In genomic region chr14:50462111-50462510, GRCh38 we compare ENCODE assay signal across 29 cellular contexts.
"Had no signal": no experiment of that assay in that cellular context is flagged by ENCODE, and none has a peak within 500 bp of the region (broad histone marks: within the 10 kb centered on the region; RNA-seq: fewer than 3 reads in every experiment).

No MANE protein-coding gene starts in this region.

- DNase-seq: natural killer cell; occipital lobe; ovary; posterior cingulate gyrus; psoas muscle; right cardiac atrium; right lobe of liver; sigmoid colon; small intestine; stimulated activated CD4-positive, alpha-beta T cell treated with anti-CD3 and anti-CD28 coated beads, Interleukin-15, amount 100 ng/mL, for 24 hours; stimulated activated CD4-positive, alpha-beta T cell treated with anti-CD3 and anti-CD28 coated beads, Interleukin-2, amount 100 ng/mL, for 24 hours; stimulated activated CD4-positive, alpha-beta T cell treated with anti-CD3 and anti-CD28 coated beads, Interleukin-2, amount 100 ng/mL, for 48 hours; stimulated activated CD4-positive, alpha-beta T cell treated with anti-CD3 and anti-CD28 coated beads, Interleukin-4, amount 100 ng/mL, for 24 hours; stimulated activated naive B cell treated with anti-CD40 and anti-IgM and Interleukin-4, amounts not matched to agents 10 μg/mL and 1 μg/mL and 100 μg/mL, for 72 hours; stimulated activated naive CD4-positive, alpha-beta T cell treated with Interleukin-2 at 50 U/mL for 16 hours; stomach; testis; tibial artery; transverse colon; upper lobe of right lung; uterus had no signal

- H3K4me1 ChIP-seq: neural progenitor cell, parathyroid adenoma, psoas muscle, right lobe of liver, sigmoid colon, suprapubic skin, testis, tibial artery, transverse colon, upper lobe of right lung, uterus had no signal

- H3K9me3 ChIP-seq: ovary, psoas muscle, right lobe of liver, sigmoid colon, stomach, suprapubic skin, testis, tibial artery, transverse colon, upper lobe of right lung, uterus had no signal

- H3K4me3 ChIP-seq: neural progenitor cell, ovary, psoas muscle, right lobe of liver, sigmoid colon, stomach, suprapubic skin, testis, tibial artery, transverse colon, upper lobe of right lung, uterus had no signal

- H3K27ac ChIP-seq: neural progenitor cell, ovary, parathyroid adenoma, psoas muscle, right lobe of liver, sigmoid colon, stomach, suprapubic skin, testis, tibial artery, transverse colon, upper lobe of right lung, uterus had no signal

- H3K9me3 Mint-ChIP-seq: natural killer cell; nephron; neural progenitor cell; stimulated activated effector memory CD8-positive, alpha-beta T cell treated with anti-CD3 and anti-CD28 coated beads, Interleukin-12 subunit alpha, Interleukin-12 subunit beta, amount 100 ng/mL, for 72 hours; stimulated activated naive B cell treated with anti-CD40 and anti-IgM and Interleukin-4, amounts not matched to agents 10 μg/mL and 1 μg/mL and 100 μg/mL, for 72 hours; stimulated activated naive CD8-positive, alpha-beta T cell treated with anti-CD3 and anti-CD28 coated beads, Interleukin-15, Interleukin-2, amounts not matched to agents 100 ng/mL and 50 ng/mL, for 24 hours; type B pancreatic cell had no signal

- H3K4me3 Mint-ChIP-seq: natural killer cell; nephron; neural progenitor cell; stimulated activated effector memory CD8-positive, alpha-beta T cell treated with anti-CD3 and anti-CD28 coated beads, Interleukin-12 subunit alpha, Interleukin-12 subunit beta, amount 100 ng/mL, for 72 hours; stimulated activated naive B cell treated with anti-CD40 and anti-IgM and Interleukin-4, amounts not matched to agents 10 μg/mL and 1 μg/mL and 100 μg/mL, for 72 hours; stimulated activated naive CD8-positive, alpha-beta T cell treated with anti-CD3 and anti-CD28 coated beads, Interleukin-15, Interleukin-2, amounts not matched to agents 100 ng/mL and 50 ng/mL, for 24 hours; type B pancreatic cell had no signal

- H3K4me1 Mint-ChIP-seq: natural killer cell; nephron; neural progenitor cell; stimulated activated effector memory CD8-positive, alpha-beta T cell treated with anti-CD3 and anti-CD28 coated beads, Interleukin-12 subunit alpha, Interleukin-12 subunit beta, amount 100 ng/mL, for 72 hours; stimulated activated naive B cell treated with anti-CD40 and anti-IgM and Interleukin-4, amounts not matched to agents 10 μg/mL and 1 μg/mL and 100 μg/mL, for 72 hours had no signal

- H3K27me3 Mint-ChIP-seq: progenitor cell of endocrine pancreas; stimulated activated naive B cell treated with anti-CD40 and anti-IgM and Interleukin-4, amounts not matched to agents 10 μg/mL and 1 μg/mL and 100 μg/mL, for 72 hours; stimulated activated naive CD8-positive, alpha-beta T cell treated with anti-CD3 and anti-CD28 coated beads, Interleukin-15, Interleukin-2, amounts not matched to agents 100 ng/mL and 50 ng/mL, for 24 hours; type B pancreatic cell had no signal

- H3K27ac Mint-ChIP-seq: natural killer cell; nephron; neural progenitor cell; progenitor cell of endocrine pancreas; stimulated activated effector memory CD8-positive, alpha-beta T cell treated with anti-CD3 and anti-CD28 coated beads, Interleukin-12 subunit alpha, Interleukin-12 subunit beta, amount 100 ng/mL, for 72 hours; stimulated activated naive B cell treated with anti-CD40 and anti-IgM and Interleukin-4, amounts not matched to agents 10 μg/mL and 1 μg/mL and 100 μg/mL, for 72 hours; stimulated activated naive CD8-positive, alpha-beta T cell treated with anti-CD3 and anti-CD28 coated beads, Interleukin-15, Interleukin-2, amounts not matched to agents 100 ng/mL and 50 ng/mL, for 24 hours; type B pancreatic cell had no signal

- ATAC-seq: natural killer cell; psoas muscle; right cardiac atrium; right lobe of liver; stimulated activated effector memory CD8-positive, alpha-beta T cell treated with anti-CD3 and anti-CD28 coated beads, Interleukin-12 subunit alpha, Interleukin-12 subunit beta, amount 100 ng/mL, for 72 hours; stimulated activated naive B cell treated with anti-CD40 and anti-IgM and Interleukin-4, amounts not matched to agents 10 μg/mL and 1 μg/mL and 100 μg/mL, for 72 hours; upper lobe of right lung had no signal

- H3K36me3 ChIP-seq: ovary, uterus had no signal

- H3K27me3 ChIP-seq: neural progenitor cell, ovary, right lobe of liver, sigmoid colon, stomach, suprapubic skin, testis, tibial artery, transverse colon, upper lobe of right lung, uterus had no signal
